Comparison of ENCODE assay signal across 17 cellular contexts in the genomic region with DNA sequence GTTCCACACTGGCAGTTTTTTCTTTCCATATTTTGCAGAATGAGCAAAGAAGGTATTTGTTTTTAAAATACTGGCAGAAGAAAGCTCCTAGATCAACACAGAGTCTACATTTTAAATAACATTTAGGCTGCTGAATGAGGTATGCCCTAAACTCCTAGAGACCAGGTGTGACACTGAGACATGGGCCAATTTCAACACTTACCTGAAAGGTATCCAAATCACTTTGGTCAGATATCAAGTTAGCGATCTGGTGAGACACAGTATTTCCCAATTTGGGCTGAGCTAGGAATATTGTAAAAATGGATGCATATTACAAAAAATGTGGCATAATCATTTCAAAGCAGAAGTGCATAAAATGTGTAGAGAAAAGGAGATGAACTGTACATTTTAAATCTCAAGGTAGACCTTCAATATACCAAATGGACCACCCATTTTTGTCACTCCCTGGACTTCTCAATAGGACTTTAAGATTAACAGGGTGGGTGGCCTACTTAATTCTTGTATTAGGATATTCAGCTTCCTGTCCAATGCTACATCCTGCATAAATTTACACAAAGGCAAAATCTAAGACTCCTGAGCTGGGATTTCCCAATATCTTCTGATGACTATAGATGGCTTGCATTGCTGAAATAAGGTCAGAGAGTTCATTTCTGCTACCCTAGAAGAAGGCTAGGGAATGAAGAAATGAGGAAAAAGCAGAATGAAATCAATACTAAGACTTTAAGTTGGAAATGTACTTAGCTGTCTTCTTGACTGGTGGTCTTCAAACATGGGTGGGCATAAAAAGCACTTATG.
A peak's percentile ranks its signal among the peaks of the same experiment; 100 is the strongest.
DNase-seq lines count a peak whose midpoint lies in the region; ATAC-seq and TF ChIP-seq lines count a peak whose summit lies in the region.
"Had no signal": no experiment of that assay in that cellular context is flagged by ENCODE, and none has a peak within 500 bp of the region (broad histone marks: within the 10 kb centered on the region; RNA-seq: fewer than 3 reads in every experiment).

No MANE protein-coding gene starts in this region.

- H2BK5ac ChIP-seq in mesendoderm (ENCODE audit: low read length): no peak overlapping the region

- no peak for ATAC-seq in T-helper 17 cell
- no peak for ATAC-seq in stimulated activated naive B cell treated with anti-CD40 and anti-IgM and Interleukin-4, amounts not matched to agents 10 μg/mL and 1 μg/mL and 100 μg/mL, for 72 hours (replicated peaks)
- ATAC-seq in HG03439 (IDR thresholded peaks at IDR 0.05; ENCODE audit: unreplicated experiment): no peak
- ATAC-seq: left colon had no signal

- H3K4me1 Mint-ChIP-seq in activated naive CD4-positive, alpha-beta T cell treated with anti-CD3 and anti-CD28 coated beads, Interleukin-2, amount 50 U/mL, for 24 hours: peaks cover 93% of the 10 kb centered on the region
- H3K4me1 Mint-ChIP-seq in T-helper 17 cell: peaks cover 40% of the 10 kb centered on the region
- H3K4me1 Mint-ChIP-seq in stimulated activated naive B cell treated with anti-CD40 and anti-IgM and Interleukin-4, amounts not matched to agents 10 μg/mL and 1 μg/mL and 100 μg/mL, for 72 hours: peaks cover 45 to 89% of the 10 kb centered on the region in 2 donors

- no peak overlapping the region for H3K4me3 ChIP-seq in fibroblast of mammary gland (ENCODE audit: control insufficient read depth, low read depth, low read length)
- H3K4me3 ChIP-seq in mesendoderm (ENCODE audit: low read length): no peak overlapping the region
- H3K4me3 ChIP-seq: dorsolateral prefrontal cortex, testis had no signal

- H2AK5ac ChIP-seq in mesendoderm (ENCODE audit: low read length): no peak overlapping the region

- peak overlapping the region; percentile 89 for H3K27ac Mint-ChIP-seq in activated naive CD4-positive, alpha-beta T cell treated with anti-CD3 and anti-CD28 coated beads, Interleukin-2, amount 50 U/mL, for 24 hours
- H3K27ac Mint-ChIP-seq in T-helper 17 cell: peak overlapping the region; percentile 97
- peak overlapping the region; percentile 69 for H3K27ac Mint-ChIP-seq in stimulated activated naive B cell treated with anti-CD40 and anti-IgM and Interleukin-4, amounts not matched to agents 10 μg/mL and 1 μg/mL and 100 μg/mL, for 72 hours

- H3K9me3 Mint-ChIP-seq in activated naive CD4-positive, alpha-beta T cell treated with anti-CD3 and anti-CD28 coated beads, Interleukin-2, amount 50 U/mL, for 24 hours: peaks cover 4% of the 10 kb centered on the region
- peaks cover 1 to 3% of the 10 kb centered on the region in 2 donors for H3K9me3 Mint-ChIP-seq in stimulated activated naive B cell treated with anti-CD40 and anti-IgM and Interleukin-4, amounts not matched to agents 10 μg/mL and 1 μg/mL and 100 μg/mL, for 72 hours

- no peak overlapping the region for H3K4me3 Mint-ChIP-seq in activated naive CD4-positive, alpha-beta T cell treated with anti-CD3 and anti-CD28 coated beads, Interleukin-2, amount 50 U/mL, for 24 hours
- H3K4me3 Mint-ChIP-seq in T-helper 17 cell: no peak overlapping the region
- no peak overlapping the region for H3K4me3 Mint-ChIP-seq in stimulated activated naive B cell treated with anti-CD40 and anti-IgM and Interleukin-4, amounts not matched to agents 10 μg/mL and 1 μg/mL and 100 μg/mL, for 72 hours

- no peaks in the 10 kb centered on the region for H3K36me3 ChIP-seq in mesendoderm (ENCODE audit: control insufficient read depth, insufficient read depth, low read length)

- no peaks in the 10 kb centered on the region for H3K79me1 ChIP-seq in mesendoderm (ENCODE audit: low read length)

- no peak for TF ChIP-seq CTCF in fibroblast of mammary gland (conservative IDR thresholded peaks at IDR 0.05; ENCODE audit: control insufficient read depth, insufficient read depth, low read depth, low read length)

- no peaks in the 10 kb centered on the region for H3K27me3 Mint-ChIP-seq in activated naive CD4-positive, alpha-beta T cell treated with anti-CD3 and anti-CD28 coated beads, Interleukin-2, amount 50 U/mL, for 24 hours
- no peaks in the 10 kb centered on the region for H3K27me3 Mint-ChIP-seq in T-helper 17 cell
- no peaks in the 10 kb centered on the region for H3K27me3 Mint-ChIP-seq in stimulated activated naive B cell treated with anti-CD40 and anti-IgM and Interleukin-4, amounts not matched to agents 10 μg/mL and 1 μg/mL and 100 μg/mL, for 72 hours

- H3K79me2 ChIP-seq in mesendoderm (ENCODE audit: control insufficient read depth, insufficient read depth, low read length): no peaks in the 10 kb centered on the region

- no CpG with 5 or more reads among the region's 1 CpG for WGBS in mesendoderm (ENCODE audit: extremely low coverage, insufficient coverage, low lambda C conversion rate)

- H3K56ac ChIP-seq in mesendoderm (ENCODE audit: low read length): no peak overlapping the region

- DNase-seq in activated naive CD4-positive, alpha-beta T cell (lab: John Stamatoyannopoulos, UW): no peak
- no peak for DNase-seq in T-helper 17 cell
- DNase-seq in fibroblast of mammary gland (ENCODE audit: low read depth): peak; percentile 63
- DNase-seq in stimulated activated naive B cell treated with anti-CD40 and anti-IgM and Interleukin-4, amounts not matched to agents 10 μg/mL and 1 μg/mL and 100 μg/mL, for 72 hours: no peak
- DNase-seq in mesendoderm: no peak
- no peak for DNase-seq in globus pallidus (ENCODE audit: low spot score)
- DNase-seq: activated CD4-positive, alpha-beta T cell treated with anti-CD3 and anti-CD28 coated beads, Interleukin-2, amount 50 U/mL, for 1 hour; activated T-cell treated with anti-CD3 and anti-CD28 coated beads for 4 hours; dorsolateral prefrontal cortex; erythroblast; KBM-7; left colon; NCI-H187 treated with DMSO at 0.1 percent for 48 hours; stimulated activated CD4-positive, alpha-beta T cell treated with anti-CD3 and anti-CD28 coated beads, Interleukin-12 subunit alpha, Interleukin-12 subunit beta, amount 100 ng/mL, for 4 hours; testis had no signal

- H3K27me3 ChIP-seq in mesendoderm (ENCODE audit: insufficient read depth, low read length, poor library complexity): no peaks in the 10 kb centered on the region
- H3K27me3 ChIP-seq: dorsolateral prefrontal cortex, testis had no signal

- H3K23ac ChIP-seq in mesendoderm (ENCODE audit: low read length): no peak overlapping the region

- no peaks in the 10 kb centered on the region for H3K4me1 ChIP-seq in mesendoderm (ENCODE audit: control insufficient read depth, low read depth, low read length)
- H3K4me1 ChIP-seq: testis had no signal

- H3K9ac ChIP-seq in mesendoderm (ENCODE audit: low read length): no peak overlapping the region

- no peaks in the 10 kb centered on the region for H3K9me3 ChIP-seq in T-helper 17 cell (ENCODE audit: control insufficient read depth, low read length, poor library complexity, severe bottlenecking)
- H3K9me3 ChIP-seq: testis had no signal

- no peak overlapping the region for H2BK15ac ChIP-seq in mesendoderm (replicated peaks; ENCODE audit: low read depth)

- peaks cover 48% of the 10 kb centered on the region for H3K36me3 Mint-ChIP-seq in activated naive CD4-positive, alpha-beta T cell treated with anti-CD3 and anti-CD28 coated beads, Interleukin-2, amount 50 U/mL, for 24 hours
- H3K36me3 Mint-ChIP-seq in T-helper 17 cell (ENCODE audit: low read depth): no peaks in the 10 kb centered on the region
- H3K36me3 Mint-ChIP-seq in stimulated activated naive B cell treated with anti-CD40 and anti-IgM and Interleukin-4, amounts not matched to agents 10 μg/mL and 1 μg/mL and 100 μg/mL, for 72 hours: peaks cover 48 to 61% of the 10 kb centered on the region in 2 donors

- H3K18ac ChIP-seq in mesendoderm (ENCODE audit: low read length): no peak overlapping the region

- no peak overlapping the region for H4K5ac ChIP-seq in mesendoderm (ENCODE audit: low read length)

- H2BK120ac ChIP-seq in mesendoderm (ENCODE audit: low read depth, low read length): no peak overlapping the region

- H4K8ac ChIP-seq in mesendoderm (ENCODE audit: low read depth, low read length): no peak overlapping the region

- no peak overlapping the region for H3K4me2 ChIP-seq in mesendoderm (ENCODE audit: low read length)

- no peak overlapping the region for H3K27ac ChIP-seq in mesendoderm (ENCODE audit: low read depth, low read length)
- H3K27ac ChIP-seq: dorsolateral prefrontal cortex, testis had no signal

- H3K4ac ChIP-seq in mesendoderm (ENCODE audit: low read depth, low read length): no peak overlapping the region
